21 cellular contexts compared by ENCODE assay signal in genomic region chr5:169795311-169795710, GRCh38.
DNase-seq lines count a peak whose midpoint lies in the region.
"Had no signal": no experiment of that assay in that cellular context is flagged by ENCODE, and none has a peak within 500 bp of the region (broad histone marks: within the 10 kb centered on the region; RNA-seq: fewer than 3 reads in every experiment).

No MANE protein-coding gene starts in this region.

- peaks cover 92% of the 10 kb centered on the region for H3K36me3 Mint-ChIP-seq in activated T-cell treated with anti-CD3 and anti-CD28 coated beads, Interleukin-2, amount 50 U/mL, for 24 hours (ENCODE audit: low read depth)
- H3K36me3 Mint-ChIP-seq: mesothelial cell of epicardium had no signal

- H3K4me1 Mint-ChIP-seq in activated T-cell treated with anti-CD3 and anti-CD28 coated beads, Interleukin-2, amount 50 U/mL, for 24 hours (ENCODE audit: low read depth) = peaks cover 28% of the 10 kb centered on the region
- H3K4me1 Mint-ChIP-seq: CD14-positive monocyte had no signal

- H3K4me3 ChIP-seq in skeletal muscle cell (ENCODE audit: low read depth, low read length) = no peak overlapping the region
- H3K4me3 ChIP-seq: gastrocnemius medialis, prostate gland had no signal

- H3K4me3 Mint-ChIP-seq in activated T-cell treated with anti-CD3 and anti-CD28 coated beads, Interleukin-2, amount 50 U/mL, for 24 hours = no peak overlapping the region
- H3K4me3 Mint-ChIP-seq: activated CD4-positive, alpha-beta memory T cell treated with anti-CD3 and anti-CD28 coated beads, Interleukin-2, amount 10 ng/mL, durations not matched to agents 7 days and 5 days; CD14-positive monocyte; mesothelial cell of epicardium; nephron progenitor cell; T-cell had no signal

- no peak for DNase-seq in activated T-cell treated with anti-CD3 and anti-CD28 coated beads, Interleukin-2, amount 50 U/mL, for 24 hours
- DNase-seq in activated T-cell treated with anti-CD3 and anti-CD28 coated beads, Interleukin-2, amount 50 U/mL, for 48 hours = no peak
- DNase-seq in NCI-H226 (peak; percentile 46), dermis blood vessel endothelial cell (peak; percentile 6), skeletal muscle cell (ENCODE audit: low read depth) (peak; percentile 39), GM19240 (ENCODE audit: insufficient read length, low spot score) (no peak), NCI-H524 treated with DMSO at 0.1 percent for 48 hours (lab: John Stamatoyannopoulos, UW) (no peak), NCI-H446 treated with DMSO at 0.1 percent for 48 hours (lab: John Stamatoyannopoulos, UW) (no peak)
- DNase-seq: activated CD4-positive, alpha-beta memory T cell treated with anti-CD3 and anti-CD28 coated beads, Interleukin-2, amount 10 ng/mL, durations not matched to agents 7 days and 5 days; DMS153; gastrocnemius medialis; left cardiac atrium; NCI-H2029 treated with DMSO at 0.1 percent for 48 hours; NCI-H510A; nephron progenitor cell; Right ventricle myocardium superior; stimulated activated CD4-positive, alpha-beta T cell treated with anti-CD3 and anti-CD28 coated beads, Interleukin-4, amount 100 ng/mL, for 24 hours; T-cell had no signal

- H3K27ac Mint-ChIP-seq in activated T-cell treated with anti-CD3 and anti-CD28 coated beads, Interleukin-2, amount 50 U/mL, for 24 hours = peak overlapping the region; percentile 12
- H3K27ac Mint-ChIP-seq: activated CD4-positive, alpha-beta memory T cell treated with anti-CD3 and anti-CD28 coated beads, Interleukin-2, amount 10 ng/mL, durations not matched to agents 7 days and 5 days; mesothelial cell of epicardium; nephron progenitor cell; T-cell had no signal

- H3K9me3 Mint-ChIP-seq in activated T-cell treated with anti-CD3 and anti-CD28 coated beads, Interleukin-2, amount 50 U/mL, for 24 hours = no peaks in the 10 kb centered on the region
- H3K9me3 Mint-ChIP-seq: activated CD4-positive, alpha-beta memory T cell treated with anti-CD3 and anti-CD28 coated beads, Interleukin-2, amount 10 ng/mL, durations not matched to agents 7 days and 5 days; CD14-positive monocyte; mesothelial cell of epicardium; nephron progenitor cell; T-cell had no signal

- H3K27me3 Mint-ChIP-seq in activated T-cell treated with anti-CD3 and anti-CD28 coated beads, Interleukin-2, amount 50 U/mL, for 24 hours = no peaks in the 10 kb centered on the region
- H3K27me3 Mint-ChIP-seq: activated CD4-positive, alpha-beta memory T cell treated with anti-CD3 and anti-CD28 coated beads, Interleukin-2, amount 10 ng/mL, durations not matched to agents 7 days and 5 days; T-cell had no signal

Comparison
In these comparisons a context has a peak if more than half of its experiments do, and no peak if none do; other contexts are left out.
1. DNase-seq: peak in NCI-H226 (single experiment), dermis blood vessel endothelial cell (single experiment) and skeletal muscle cell (single experiment); none in activated T-cell treated with anti-CD3 and anti-CD28 coated beads, Interleukin-2, amount 50 U/mL, for 24 hours (single experiment), activated T-cell treated with anti-CD3 and anti-CD28 coated beads, Interleukin-2, amount 50 U/mL, for 48 hours (0 of 2), GM19240 (single experiment), NCI-H524 treated with DMSO at 0.1 percent for 48 hours (single experiment) and NCI-H446 treated with DMSO at 0.1 percent for 48 hours (single experiment).